Comparison of ENCODE assay signal across 1 cellular context in the genomic region with DNA sequence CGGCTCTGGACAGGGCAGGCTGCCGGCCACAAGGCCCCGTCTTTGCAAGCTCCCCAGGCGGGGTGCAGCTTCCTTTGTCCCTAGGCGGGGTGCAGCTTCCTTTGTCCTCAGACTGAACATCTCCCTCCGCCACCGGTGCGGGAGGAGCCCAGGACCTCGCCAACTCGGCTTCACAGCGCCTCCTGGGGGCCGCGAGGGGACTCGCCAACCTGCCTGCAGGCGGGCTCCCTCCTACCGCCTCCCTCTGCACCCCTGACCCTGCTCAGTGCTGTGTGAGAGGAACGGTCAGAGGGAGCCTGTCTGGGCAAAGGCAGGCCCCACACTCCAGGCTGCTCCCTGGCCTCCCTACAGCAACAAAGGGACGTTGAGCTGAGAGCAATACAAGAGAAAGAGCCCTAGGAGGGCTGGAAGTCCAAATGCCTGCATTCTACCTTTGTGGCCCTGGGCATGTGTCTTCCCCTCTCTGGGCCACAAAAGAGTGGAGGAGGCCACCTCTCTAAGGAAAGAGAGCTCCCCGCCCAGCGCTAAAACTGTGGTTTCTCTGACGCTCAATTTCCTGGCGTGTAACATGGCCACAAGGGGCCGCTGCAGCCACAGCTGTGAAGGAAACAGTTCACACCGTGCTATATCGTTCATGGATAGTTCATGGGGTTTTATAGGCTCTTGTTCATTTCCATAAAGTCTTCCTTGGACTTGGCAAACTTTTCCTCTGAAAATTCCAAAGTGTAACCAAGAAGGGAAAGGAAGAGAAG.
TF ChIP-seq lines count a peak whose summit lies in the region.

No MANE protein-coding gene starts in this region.

TF ChIP-seq in HEK293, 187 proteins besides CTCF, POLR2A, EP300 and RAD21 (continued from another document and continues in another):
- TF ChIP-seq ZNF580 (tag by site-specific recombination; IDR thresholded peaks at IDR 0.05) (no peak; the same call in 1 of the 2 replicates), ZBTB8A (tag by site-specific recombination; IDR thresholded peaks at IDR 0.05) (0 out of 2 replicates have a peak, but pooled peaks have one; percentile 30), ZFP69B (tag by site-specific recombination; IDR thresholded peaks at IDR 0.05) (0 out of 2 replicates have a peak, but pooled peaks have one; percentile 9), KLF10 (tag by site-specific recombination; IDR thresholded peaks at IDR 0.05) (no peak), RBAK (tag by site-specific recombination; IDR thresholded peaks at IDR 0.05) (no peak), ZEB2 (tag by site-specific recombination; IDR thresholded peaks at IDR 0.05) (0 out of 2 replicates have a peak, but pooled peaks have one; percentile 38), ZNF561 (tag by site-specific recombination; IDR thresholded peaks at IDR 0.05; ENCODE audit: borderline replicate concordance) (0 out of 2 replicates have a peak, but pooled peaks have one; percentile 15), PRDM1 (tag by site-specific recombination; IDR thresholded peaks at IDR 0.05) (0 out of 2 replicates have a peak, but pooled peaks have one; percentile 23), ZNF510 (tag by site-specific recombination; IDR thresholded peaks at IDR 0.05; ENCODE audit: insufficient replicate concordance) (no peak), ZNF600 (tag by site-specific recombination; IDR thresholded peaks at IDR 0.05) (no peak), ZNF24 (tag by site-specific recombination; IDR thresholded peaks at IDR 0.05) (peak; percentile 82), ZNF391 (tag by site-specific recombination; IDR thresholded peaks at IDR 0.05; ENCODE audit: borderline replicate concordance, low read depth) (no peak), ZNF155 (tag by site-specific recombination; IDR thresholded peaks at IDR 0.05) (no peak), KLF7 (tag by site-specific recombination; IDR thresholded peaks at IDR 0.05; ENCODE audit: borderline replicate concordance) (0 out of 2 replicates have a peak, but pooled peaks have one; percentile 7), ZNF677 (tag by site-specific recombination; IDR thresholded peaks at IDR 0.05) (no peak), ZNF776 (tag by site-specific recombination; IDR thresholded peaks at IDR 0.05; ENCODE audit: borderline replicate concordance) (no peak), ZNF146 (tag by site-specific recombination; IDR thresholded peaks at IDR 0.05) (no peak), ZNF777 (tag by site-specific recombination; IDR thresholded peaks at IDR 0.05; ENCODE audit: borderline replicate concordance) (no peak), ZNF654 (tag by site-specific recombination; IDR thresholded peaks at IDR 0.05; ENCODE audit: low read depth) (peak; percentile 90), ZNF549 (tag by site-specific recombination; IDR thresholded peaks at IDR 0.05) (no peak), ZFHX2 (tag by site-specific recombination; conservative IDR thresholded peaks at IDR 0.05) (peak; percentile 17; the same call in 1 of the 2 replicates), ZNF629 (tag by site-specific recombination; IDR thresholded peaks at IDR 0.05) (peak; percentile 44; the same call in 1 of the 2 replicates), ZNF157 (tag by site-specific recombination; IDR thresholded peaks at IDR 0.05) (no peak), ZBTB10 (tag by site-specific recombination; IDR thresholded peaks at IDR 0.05) (peak; percentile 76; the same call in 1 of the 2 replicates), ZNF26 (tag by site-specific recombination; IDR thresholded peaks at IDR 0.05) (no peak), ZNF530 (tag by site-specific recombination; IDR thresholded peaks at IDR 0.05; ENCODE audit: low read depth) (no peak), ZNF426 (tag by site-specific recombination; IDR thresholded peaks at IDR 0.05) (no peak), ZNF558 (tag by site-specific recombination; IDR thresholded peaks at IDR 0.05) (0 out of 2 replicates have a peak, but pooled peaks have one; percentile 22), GLIS2 (tag by site-specific recombination; IDR thresholded peaks at IDR 0.05) (no peak; the same call in 1 of the 2 replicates), BCL11A (tag by site-specific recombination; IDR thresholded peaks at IDR 0.05; ENCODE audit: low read depth) (no peak), ZNF544 (tag by site-specific recombination; IDR thresholded peaks at IDR 0.05) (no peak), ZSCAN18 (tag by site-specific recombination; IDR thresholded peaks at IDR 0.05) (no peak), ZNF639 (tag by site-specific recombination; IDR thresholded peaks at IDR 0.05) (0 out of 2 replicates have a peak, but pooled peaks have one; percentile 16)
- TF ChIP-seq, protein P1, sequence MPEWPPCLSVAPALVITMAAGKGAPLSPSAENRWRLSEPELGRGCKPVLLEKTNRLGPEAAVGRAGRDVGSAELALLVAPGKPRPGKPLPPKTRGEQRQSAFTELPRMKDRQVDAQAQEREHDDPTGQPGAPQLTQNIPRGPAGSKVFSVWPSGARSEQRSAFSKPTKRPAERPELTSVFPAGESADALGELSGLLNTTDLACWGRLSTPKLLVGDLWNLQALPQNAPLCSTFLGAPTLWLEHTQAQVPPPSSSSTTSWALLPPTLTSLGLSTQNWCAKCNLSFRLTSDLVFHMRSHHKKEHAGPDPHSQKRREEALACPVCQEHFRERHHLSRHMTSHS (tag by site-specific recombination; IDR thresholded peaks at IDR 0.05) = no peak
- TF ChIP-seq, protein P2, sequence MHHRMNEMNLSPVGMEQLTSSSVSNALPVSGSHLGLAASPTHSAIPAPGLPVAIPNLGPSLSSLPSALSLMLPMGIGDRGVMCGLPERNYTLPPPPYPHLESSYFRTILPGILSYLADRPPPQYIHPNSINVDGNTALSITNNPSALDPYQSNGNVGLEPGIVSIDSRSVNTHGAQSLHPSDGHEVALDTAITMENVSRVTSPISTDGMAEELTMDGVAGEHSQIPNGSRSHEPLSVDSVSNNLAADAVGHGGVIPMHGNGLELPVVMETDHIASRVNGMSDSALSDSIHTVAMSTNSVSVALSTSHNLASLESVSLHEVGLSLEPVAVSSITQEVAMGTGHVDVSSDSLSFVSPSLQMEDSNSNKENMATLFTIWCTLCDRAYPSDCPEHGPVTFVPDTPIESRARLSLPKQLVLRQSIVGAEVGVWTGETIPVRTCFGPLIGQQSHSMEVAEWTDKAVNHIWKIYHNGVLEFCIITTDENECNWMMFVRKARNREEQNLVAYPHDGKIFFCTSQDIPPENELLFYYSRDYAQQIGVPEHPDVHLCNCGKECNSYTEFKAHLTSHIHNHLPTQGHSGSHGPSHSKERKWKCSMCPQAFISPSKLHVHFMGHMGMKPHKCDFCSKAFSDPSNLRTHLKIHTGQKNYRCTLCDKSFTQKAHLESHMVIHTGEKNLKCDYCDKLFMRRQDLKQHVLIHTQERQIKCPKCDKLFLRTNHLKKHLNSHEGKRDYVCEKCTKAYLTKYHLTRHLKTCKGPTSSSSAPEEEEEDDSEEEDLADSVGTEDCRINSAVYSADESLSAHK (tag by site-specific recombination; IDR thresholded peaks at IDR 0.05) = peak; percentile 43; the same call in 1 of the 2 replicates
- TF ChIP-seq, protein P3, sequence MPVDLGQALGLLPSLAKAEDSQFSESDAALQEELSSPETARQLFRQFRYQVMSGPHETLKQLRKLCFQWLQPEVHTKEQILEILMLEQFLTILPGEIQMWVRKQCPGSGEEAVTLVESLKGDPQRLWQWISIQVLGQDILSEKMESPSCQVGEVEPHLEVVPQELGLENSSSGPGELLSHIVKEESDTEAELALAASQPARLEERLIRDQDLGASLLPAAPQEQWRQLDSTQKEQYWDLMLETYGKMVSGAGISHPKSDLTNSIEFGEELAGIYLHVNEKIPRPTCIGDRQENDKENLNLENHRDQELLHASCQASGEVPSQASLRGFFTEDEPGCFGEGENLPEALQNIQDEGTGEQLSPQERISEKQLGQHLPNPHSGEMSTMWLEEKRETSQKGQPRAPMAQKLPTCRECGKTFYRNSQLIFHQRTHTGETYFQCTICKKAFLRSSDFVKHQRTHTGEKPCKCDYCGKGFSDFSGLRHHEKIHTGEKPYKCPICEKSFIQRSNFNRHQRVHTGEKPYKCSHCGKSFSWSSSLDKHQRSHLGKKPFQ (tag by site-specific recombination; IDR thresholded peaks at IDR 0.05) = peak; percentile 100
- TF ChIP-seq, protein P4, sequence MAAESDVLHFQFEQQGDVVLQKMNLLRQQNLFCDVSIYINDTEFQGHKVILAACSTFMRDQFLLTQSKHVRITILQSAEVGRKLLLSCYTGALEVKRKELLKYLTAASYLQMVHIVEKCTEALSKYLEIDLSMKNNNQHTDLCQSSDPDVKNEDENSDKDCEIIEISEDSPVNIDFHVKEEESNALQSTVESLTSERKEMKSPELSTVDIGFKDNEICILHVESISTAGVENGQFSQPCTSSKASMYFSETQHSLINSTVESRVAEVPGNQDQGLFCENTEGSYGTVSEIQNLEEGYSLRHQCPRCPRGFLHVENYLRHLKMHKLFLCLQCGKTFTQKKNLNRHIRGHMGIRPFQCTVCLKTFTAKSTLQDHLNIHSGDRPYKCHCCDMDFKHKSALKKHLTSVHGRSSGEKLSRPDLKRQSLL (tag by site-specific recombination; IDR thresholded peaks at IDR 0.05) = no peak
- TF ChIP-seq, protein P5, sequence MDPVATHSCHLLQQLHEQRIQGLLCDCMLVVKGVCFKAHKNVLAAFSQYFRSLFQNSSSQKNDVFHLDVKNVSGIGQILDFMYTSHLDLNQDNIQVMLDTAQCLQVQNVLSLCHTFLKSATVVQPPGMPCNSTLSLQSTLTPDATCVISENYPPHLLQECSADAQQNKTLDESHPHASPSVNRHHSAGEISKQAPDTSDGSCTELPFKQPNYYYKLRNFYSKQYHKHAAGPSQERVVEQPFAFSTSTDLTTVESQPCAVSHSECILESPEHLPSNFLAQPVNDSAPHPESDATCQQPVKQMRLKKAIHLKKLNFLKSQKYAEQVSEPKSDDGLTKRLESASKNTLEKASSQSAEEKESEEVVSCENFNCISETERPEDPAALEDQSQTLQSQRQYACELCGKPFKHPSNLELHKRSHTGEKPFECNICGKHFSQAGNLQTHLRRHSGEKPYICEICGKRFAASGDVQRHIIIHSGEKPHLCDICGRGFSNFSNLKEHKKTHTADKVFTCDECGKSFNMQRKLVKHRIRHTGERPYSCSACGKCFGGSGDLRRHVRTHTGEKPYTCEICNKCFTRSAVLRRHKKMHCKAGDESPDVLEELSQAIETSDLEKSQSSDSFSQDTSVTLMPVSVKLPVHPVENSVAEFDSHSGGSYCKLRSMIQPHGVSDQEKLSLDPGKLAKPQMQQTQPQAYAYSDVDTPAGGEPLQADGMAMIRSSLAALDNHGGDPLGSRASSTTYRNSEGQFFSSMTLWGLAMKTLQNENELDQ (tag by site-specific recombination; IDR thresholded peaks at IDR 0.05; ENCODE audit: low read depth) = no peak
- TF ChIP-seq, protein P6, sequence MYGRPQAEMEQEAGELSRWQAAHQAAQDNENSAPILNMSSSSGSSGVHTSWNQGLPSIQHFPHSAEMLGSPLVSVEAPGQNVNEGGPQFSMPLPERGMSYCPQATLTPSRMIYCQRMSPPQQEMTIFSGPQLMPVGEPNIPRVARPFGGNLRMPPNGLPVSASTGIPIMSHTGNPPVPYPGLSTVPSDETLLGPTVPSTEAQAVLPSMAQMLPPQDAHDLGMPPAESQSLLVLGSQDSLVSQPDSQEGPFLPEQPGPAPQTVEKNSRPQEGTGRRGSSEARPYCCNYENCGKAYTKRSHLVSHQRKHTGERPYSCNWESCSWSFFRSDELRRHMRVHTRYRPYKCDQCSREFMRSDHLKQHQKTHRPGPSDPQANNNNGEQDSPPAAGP (tag by site-specific recombination; IDR thresholded peaks at IDR 0.05) = 0 out of 2 replicates have a peak, but pooled peaks have one; percentile 14
